ENCODE assay signal across 16 cellular contexts in genomic region chr2:179995735-179996134, GRCh38. TPM values are rescaled to one million over a fixed set of nuclear protein-coding genes. Genes with fewer than 3 reads are reported as not detected.
A peak's percentile ranks its signal among the peaks of the same experiment; 100 is the strongest.
DNase-seq lines count a peak whose midpoint lies in the region; ATAC-seq, FAIRE-seq and TF ChIP-seq lines count a peak whose summit lies in the region.
"Had no signal": no experiment of that assay in that cellular context is flagged by ENCODE, and none has a peak within 500 bp of the region (broad histone marks: within the 10 kb centered on the region; RNA-seq: fewer than 3 reads in every experiment).

No MANE protein-coding gene starts in this region.

- FAIRE-seq in GM18507 (lab: Jason Lieb, UNC) (peak; percentile 59), kidney (lab: Jason Lieb, UNC) (no peak)

- ATAC-seq in GM19395 (IDR thresholded peaks at IDR 0.05; ENCODE audit: unreplicated experiment) (peak; percentile 51), HG02884 (IDR thresholded peaks at IDR 0.05; ENCODE audit: unreplicated experiment) (peak; percentile 64), mucosa of descending colon (no peak)

- intact Hi-C loops in kidney (cut with DNase I) (no loop called here), mucosa of descending colon (cut with DNase I, micrococcal nuclease) (no loop called here)

- H3K4me1 ChIP-seq in kidney (ENCODE audit: control insufficient read depth in 1 of 2, insufficient read depth in 1 of 2, low read depth in 1 of 2, low read length in 2 of 2) (no peaks in the 10 kb centered on the region), mucosa of descending colon (ENCODE audit: low read depth) (no peaks in the 10 kb centered on the region)
- H3K4me1 ChIP-seq: esophagus squamous epithelium had no signal

- TF ChIP-seq CTCF in kidney (IDR thresholded peaks at IDR 0.05; ENCODE audit: borderline replicate concordance, extremely low read depth, insufficient read depth) (no peak), mucosa of descending colon (IDR thresholded peaks at IDR 0.05) (no peak)

- DNase-seq in GM18507 (ENCODE audit: extremely low spot score, insufficient read length, low read depth) (no peak), kidney tubule cell (ENCODE audit: low spot score) (peak; percentile 2), kidney (no peak), MV-4-11 (lab: John Stamatoyannopoulos, UW) (no peak), mucosa of descending colon (no peak)
- DNase-seq: esophagus squamous epithelium, mesendoderm, NCI-H2029, NCI-H748 treated with DMSO at 0.1 percent for 48 hours, testis had no signal

- no peak overlapping the region for H3K9ac ChIP-seq in kidney (ENCODE audit: low read length in 2 of 2)

- H3K9me3 ChIP-seq in kidney (ENCODE audit: control insufficient read depth in 1 of 2, low read length in 2 of 2): no peaks in the 10 kb centered on the region
- H3K9me3 ChIP-seq in mucosa of descending colon: no peaks in the 10 kb centered on the region
- H3K9me3 ChIP-seq: esophagus squamous epithelium, HAP-1, testis had no signal

- no peak overlapping the region for H3K4me3 ChIP-seq in kidney (ENCODE audit: low read length in 2 of 2)
- no peak overlapping the region for H3K4me3 ChIP-seq in mucosa of descending colon
- H3K4me3 ChIP-seq: coronary artery, esophagus squamous epithelium, HAP-1, smooth muscle cell, testis had no signal

- no peak overlapping the region for H3K27ac ChIP-seq in kidney (ENCODE audit: low read depth in 2 of 2, low read length in 2 of 2)
- H3K27ac ChIP-seq: C4-2B, coronary artery, esophagus squamous epithelium had no signal

- H3K36me3 ChIP-seq in kidney (ENCODE audit: control insufficient read depth in 1 of 2, insufficient read depth in 2 of 2, low read length in 2 of 2) (peaks cover 5 to 17% of the 10 kb centered on the region in 2 donors), mucosa of descending colon (ENCODE audit: low read depth) (no peaks in the 10 kb centered on the region)

RNA-seq across cellular contexts. Expression of gene CWC22, which starts 11.4 kb away (rescaled TPM):
- 20.6 TPM for total RNA-seq in kidney
- polyA plus RNA-seq in kidney (ENCODE audit: insufficient read depth, low read depth, low replicate concordance): 10.3 TPM
- total RNA-seq in mucosa of descending colon: 10 to 100 TPM; 13.2 to 24.7 (median 14.0) TPM
